ENCODE assay signal across 14 cellular contexts in the genomic region with DNA sequence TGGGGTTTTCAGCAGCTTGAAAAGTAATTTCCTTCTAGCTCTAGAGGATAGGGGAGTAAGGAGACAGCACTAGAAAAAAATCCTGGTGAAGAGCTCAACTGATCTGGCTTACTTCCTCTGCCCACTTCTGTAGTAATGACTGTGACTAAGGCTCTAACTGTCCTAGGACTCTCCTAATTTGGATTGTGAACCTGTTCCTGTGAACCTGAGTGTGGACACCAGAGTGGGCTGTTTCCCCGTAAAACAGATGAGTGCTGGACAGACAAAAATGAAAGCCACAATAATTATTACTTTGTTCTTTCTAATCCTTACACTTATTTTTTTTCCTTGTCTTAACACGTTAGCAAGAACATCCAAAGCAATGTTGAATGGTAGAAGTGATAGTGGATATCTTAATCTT.
DNase-seq lines count a peak whose midpoint lies in the region; FAIRE-seq and TF ChIP-seq lines count a peak whose summit lies in the region.
"Had no signal": no experiment of that assay in that cellular context is flagged by ENCODE, and none has a peak within 500 bp of the region (broad histone marks: within the 10 kb centered on the region; RNA-seq: fewer than 3 reads in every experiment).

No MANE protein-coding gene starts in this region.

- FAIRE-seq in GM12891 (lab: Jason Lieb, UNC) = no peak

- H3K9me3 Mint-ChIP-seq in endodermal cell = peaks cover 15% of the 10 kb centered on the region

- H3K9ac ChIP-seq in endodermal cell (ENCODE audit: extremely low read depth, low read length, poor library complexity, severe bottlenecking) = no peak overlapping the region

- intact Hi-C loops in PC-9 (cut with micrococcal nuclease; ENCODE audit: unreplicated experiment) = no loop called here

- H3K4me3 Mint-ChIP-seq in endodermal cell = no peak overlapping the region
- H3K4me3 Mint-ChIP-seq: nephron progenitor cell had no signal

- TF ChIP-seq CTCF in PC-9 (conservative IDR thresholded peaks at IDR 0.05) (peak; percentile 57), endodermal cell (conservative IDR thresholded peaks at IDR 0.05) (no peak), retinal pigment epithelial cell (conservative IDR thresholded peaks at IDR 0.05; ENCODE audit: low read depth, low read length) (peak; percentile 49)

- WGBS in endodermal cell (ENCODE audit: insufficient coverage in 1 of 2, insufficient read length in 1 of 2), 2 experiments = 97 to 100% methylated on average over 2 of the region's 2 CpGs

- H3K36me3 ChIP-seq in PC-9 (ENCODE audit: low read depth) = no peaks in the 10 kb centered on the region
- H3K36me3 ChIP-seq in endodermal cell (ENCODE audit: control insufficient read depth, insufficient read depth, low read length) = no peaks in the 10 kb centered on the region
- H3K36me3 ChIP-seq: colonic mucosa, spleen had no signal

- no peaks in the 10 kb centered on the region for H3K27me3 ChIP-seq in PC-9 (ENCODE audit: insufficient read depth, low read depth)
- H3K27me3 ChIP-seq in endodermal cell (ENCODE audit: control insufficient read depth, insufficient read depth, low read length, poor library complexity, severe bottlenecking) = no peaks in the 10 kb centered on the region
- H3K27me3 ChIP-seq: colonic mucosa, spleen had no signal

- H2AFZ ChIP-seq in PC-9 = no peak overlapping the region

- H3K27ac Mint-ChIP-seq in endodermal cell = no peak overlapping the region
- H3K27ac Mint-ChIP-seq: nephron progenitor cell had no signal

- H3K9me2 ChIP-seq in PC-9 (ENCODE audit: insufficient read depth) = no peaks in the 10 kb centered on the region

- CTCF ChIA-PET in PC-9 (lab: Charles Lee) = no interaction called here

- H3K27me3 Mint-ChIP-seq in endodermal cell (ENCODE audit: insufficient read depth) = no peaks in the 10 kb centered on the region

- H3K27ac ChIP-seq in PC-9 (no peak overlapping the region), endodermal cell (ENCODE audit: low read depth, low read length) (no peak overlapping the region), caudate nucleus (ENCODE audit: low read depth, low read length) (no peak overlapping the region)
- H3K27ac ChIP-seq: colonic mucosa, spleen had no signal

- no peaks in the 10 kb centered on the region for H3K79me2 ChIP-seq in PC-9 (ENCODE audit: low read depth)

- H3K4me1 Mint-ChIP-seq in endodermal cell = no peaks in the 10 kb centered on the region
- H3K4me1 Mint-ChIP-seq: nephron progenitor cell had no signal

- peaks cover 7% of the 10 kb centered on the region; the same call in 1 of the 2 replicates for H3K9me3 ChIP-seq in PC-9 (ENCODE audit: insufficient read depth, low read depth)
- peaks cover 16% of the 10 kb centered on the region for H3K9me3 ChIP-seq in endodermal cell (ENCODE audit: control insufficient read depth, low read length)
- H3K9me3 ChIP-seq: colonic mucosa had no signal

- DNase-seq in GM03348 (ENCODE audit: low spot score) (peak; percentile 7), PC-9 (peak in 1 of 2 experiments; percentile 1), endodermal cell (peak; percentile 45), retinal pigment epithelial cell (ENCODE audit: low read depth) (no peak), GM12891 (ENCODE audit: insufficient read length, low spot score) (no peak), caudate nucleus (lab: John Stamatoyannopoulos, UW) (no peak)
- no peak for DNase-seq in central memory CD4-positive, alpha-beta T cell
- DNase-seq: activated CD4-positive, alpha-beta T cell treated with anti-CD3 and anti-CD28 coated beads, Interleukin-2, amount 50 U/mL, for 48 hours; colonic mucosa; DMS79 treated with DMSO at 0.1 percent for 48 hours; left cardiac atrium; NCI-H345; nephron progenitor cell; spleen had no signal

- H4K20me1 ChIP-seq in PC-9 (ENCODE audit: insufficient read depth) = no peaks in the 10 kb centered on the region

- no peak overlapping the region for H3K4me2 ChIP-seq in PC-9

- H3F3A ChIP-seq in PC-9 (ENCODE audit: insufficient read depth, low read depth) = no peaks in the 10 kb centered on the region

- POLR2A ChIA-PET in PC-9 (lab: Charles Lee; ENCODE audit: unreplicated experiment) = no interaction called here

- no TSS peak for BruUV-seq in PC-9 (replicated peaks; lab: Mats Ljungman, UMichigan)

- TF ChIP-seq POLR2A in GM12891 (IDR thresholded peaks at IDR 0.05; ENCODE audit: low read depth, low read length) = no peak

- H3K4me3 ChIP-seq in PC-9 (no peak overlapping the region), endodermal cell (ENCODE audit: low read length) (no peak overlapping the region), retinal pigment epithelial cell (ENCODE audit: low read length) (no peak overlapping the region)
- H3K4me3 ChIP-seq: colonic mucosa, spleen had no signal

- no peaks in the 10 kb centered on the region for H3K4me1 ChIP-seq in PC-9 (replicated peaks; ENCODE audit: insufficient read depth)
- no peaks in the 10 kb centered on the region for H3K4me1 ChIP-seq in endodermal cell (ENCODE audit: control insufficient read depth, insufficient read depth, low read length)
- H3K4me1 ChIP-seq: colonic mucosa, spleen had no signal

- H3K36me3 Mint-ChIP-seq in endodermal cell (ENCODE audit: low read depth) = no peaks in the 10 kb centered on the region

TF ChIP-seq in GM12891, 5 proteins besides CTCF, POLR2A, EP300 and RAD21:
- TF ChIP-seq PAX5 (IDR thresholded peaks at IDR 0.05; ENCODE audit: insufficient read depth, low read length, severe bottlenecking) = no peak
- no peak for TF ChIP-seq SPI1 (IDR thresholded peaks at IDR 0.05; ENCODE audit: low read depth, low read length)
- TF ChIP-seq POU2F2 (IDR thresholded peaks at IDR 0.05; ENCODE audit: low read depth, low read length) = no peak
- TF ChIP-seq POLR2AphosphoS5 (IDR thresholded peaks at IDR 0.05; ENCODE audit: low read depth, low read length) = no peak
- TF ChIP-seq TAF1 (IDR thresholded peaks at IDR 0.05; ENCODE audit: low read depth, low read length) = no peak

Comparison
In these comparisons a context has a peak if more than half of its experiments do, and no peak if none do; other contexts are left out.
1. DNase-seq: peak in GM03348 (single experiment) and endodermal cell (single experiment); none in retinal pigment epithelial cell (single experiment), GM12891 (single experiment), central memory CD4-positive, alpha-beta T cell (single experiment) and caudate nucleus (0 of 61).